In the genomic region with DNA sequence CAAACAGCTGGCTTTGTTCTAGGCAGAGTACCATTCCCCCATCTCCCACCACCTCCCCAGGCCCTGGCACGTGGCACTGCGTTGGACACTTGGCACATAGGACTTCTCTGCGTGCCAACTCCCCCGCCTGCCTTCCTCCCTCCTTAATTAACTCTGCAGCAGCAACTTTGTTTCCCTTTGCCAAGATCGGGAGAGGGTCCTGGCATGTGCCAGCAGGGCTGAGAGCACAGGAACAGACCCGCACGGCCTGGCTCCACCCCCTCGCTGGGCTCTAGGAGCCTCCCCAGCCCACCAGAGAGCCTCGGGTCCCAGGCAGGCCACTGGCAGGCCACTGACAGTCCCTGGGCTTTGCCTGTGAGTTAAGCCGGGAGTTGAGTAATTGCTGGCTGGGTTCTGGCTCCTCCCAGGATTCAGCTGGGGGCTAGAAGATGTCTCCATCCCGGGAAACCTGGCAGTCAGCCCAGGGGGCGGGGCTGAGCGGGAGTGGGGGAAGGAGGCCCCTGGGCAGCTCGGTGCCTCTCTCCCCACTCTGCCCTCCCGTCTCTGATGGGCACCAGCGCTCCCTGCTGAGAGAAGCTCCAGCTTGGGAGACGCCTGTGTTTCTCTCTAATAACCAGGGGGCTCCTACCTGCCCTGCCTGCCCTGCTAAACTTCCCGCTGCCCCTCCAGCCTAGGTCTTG, we compare ENCODE assay signal across 8 cellular contexts.
DNase-seq lines count a peak whose midpoint lies in the region; ATAC-seq and TF ChIP-seq lines count a peak whose summit lies in the region.

No MANE protein-coding gene starts in this region.

- H3K9me3 ChIP-seq in fibroblast of lung (ENCODE audit: control insufficient read depth, insufficient read depth, low read depth, low read length), result no peaks in the 10 kb centered on the region
- H3K9me3 ChIP-seq in neural progenitor cell (ENCODE audit: low read depth), result peaks cover 13% of the 10 kb centered on the region

- no peak overlapping the region for H3K9ac ChIP-seq in fibroblast of lung (ENCODE audit: insufficient read depth, low read length)
- no peak overlapping the region for H3K9ac ChIP-seq in neural progenitor cell

- ATAC-seq in natural killer cell (no peak), HG03378 (IDR thresholded peaks at IDR 0.05; ENCODE audit: unreplicated experiment) (no peak), GM19397 (IDR thresholded peaks at IDR 0.05; ENCODE audit: unreplicated experiment) (no peak), GM18502 (IDR thresholded peaks at IDR 0.05; ENCODE audit: poor library complexity, unreplicated experiment) (no peak)
- no peak for ATAC-seq in natural killer cell treated with Interleukin-12 subunit alpha and Interleukin-12 subunit beta and Interleukin-15 and Interleukin-18, amount 100 ng/mL, for 72 hours

- H3K4me1 ChIP-seq in fibroblast of lung (ENCODE audit: control insufficient read depth, extremely low read depth, insufficient read depth, low read length) (no peaks in the 10 kb centered on the region), neural progenitor cell (peaks cover 56% of the 10 kb centered on the region)

- H3K27me3 ChIP-seq in fibroblast of lung (ENCODE audit: control insufficient read depth, insufficient read depth, low read length), result peaks cover 11% of the 10 kb centered on the region
- H3K27me3 ChIP-seq in neural progenitor cell, result peaks cover 6% of the 10 kb centered on the region

- H3K79me2 ChIP-seq in fibroblast of lung (ENCODE audit: control insufficient read depth, insufficient read depth, low read length) (no peaks in the 10 kb centered on the region), neural progenitor cell (ENCODE audit: low read depth) (no peaks in the 10 kb centered on the region)

- H3K4me1 Mint-ChIP-seq in natural killer cell (no peaks in the 10 kb centered on the region), neural progenitor cell (peaks cover 55% of the 10 kb centered on the region)
- H3K4me1 Mint-ChIP-seq in natural killer cell treated with Interleukin-12 subunit alpha and Interleukin-12 subunit beta and Interleukin-15 and Interleukin-18, amount 100 ng/mL, for 72 hours (ENCODE audit: low read depth in 2 of 2), result peaks cover 0 to 2% of the 10 kb centered on the region in 2 donors

- H3K27ac ChIP-seq in fibroblast of lung (ENCODE audit: insufficient read depth, low read length) (no peak overlapping the region), neural progenitor cell (peak overlapping the region; percentile 22)

- no peak overlapping the region for H2AFZ ChIP-seq in fibroblast of lung (ENCODE audit: low read length)
- peak overlapping the region; percentile 66 for H2AFZ ChIP-seq in neural progenitor cell (replicated peaks)

- H3K27ac Mint-ChIP-seq in natural killer cell (no peak overlapping the region), neural progenitor cell (peak overlapping the region; percentile 91)
- no peak overlapping the region for H3K27ac Mint-ChIP-seq in natural killer cell treated with Interleukin-12 subunit alpha and Interleukin-12 subunit beta and Interleukin-15 and Interleukin-18, amount 100 ng/mL, for 72 hours

- TF ChIP-seq CTCF in natural killer cell (IDR thresholded peaks at IDR 0.05) (no peak), fibroblast of lung (conservative IDR thresholded peaks at IDR 0.05 in 1 of 2, IDR thresholded peaks at IDR 0.05 in 1 of 2; ENCODE audit: low read depth in 1 of 2, low read length in 2 of 2) (no peak), neural progenitor cell (IDR thresholded peaks at IDR 0.05) (no peak)

- H3K36me3 Mint-ChIP-seq in natural killer cell (peaks cover 9% of the 10 kb centered on the region), neural progenitor cell (peaks cover 4% of the 10 kb centered on the region)
- H3K36me3 Mint-ChIP-seq in natural killer cell treated with Interleukin-12 subunit alpha and Interleukin-12 subunit beta and Interleukin-15 and Interleukin-18, amount 100 ng/mL, for 72 hours, result peaks cover 6% of the 10 kb centered on the region

- H3K27me3 Mint-ChIP-seq in natural killer cell (ENCODE audit: low read depth in 2 of 2), result peaks cover 9 to 42% of the 10 kb centered on the region in 2 donors
- peaks cover 8 to 27% of the 10 kb centered on the region in 2 donors for H3K27me3 Mint-ChIP-seq in natural killer cell treated with Interleukin-12 subunit alpha and Interleukin-12 subunit beta and Interleukin-15 and Interleukin-18, amount 100 ng/mL, for 72 hours
- H3K27me3 Mint-ChIP-seq in neural progenitor cell (ENCODE audit: insufficient read depth, low read depth), result peaks cover 3% of the 10 kb centered on the region

- H3K4me2 ChIP-seq in fibroblast of lung (ENCODE audit: extremely low read depth, insufficient read depth, low read length), result no peak overlapping the region
- peak overlapping the region; percentile 45 for H3K4me2 ChIP-seq in neural progenitor cell

- peaks cover 56% of the 10 kb centered on the region for H3F3A ChIP-seq in neural progenitor cell (ENCODE audit: low read depth)

- H4K20me1 ChIP-seq in fibroblast of lung (ENCODE audit: control insufficient read depth, extremely low read depth, insufficient read depth, low read length) (no peaks in the 10 kb centered on the region), neural progenitor cell (ENCODE audit: low read depth) (no peaks in the 10 kb centered on the region)

- intact Hi-C loops in natural killer cell (cut with micrococcal nuclease), result no loop called here

- DNase-seq in natural killer cell, result peak; percentile 10
- DNase-seq in natural killer cell treated with Interleukin-12 subunit alpha and Interleukin-12 subunit beta and Interleukin-15 and Interleukin-18, amount 100 ng/mL, for 72 hours (ENCODE audit: low spot score), result no peak
- peak; percentile 30 for DNase-seq in RPMI7951 (ENCODE audit: low read depth)
- peak; percentile 49 to 69 for DNase-seq in fibroblast of lung (ENCODE audit: low read depth in 2 of 2)
- peak; percentile 76 for DNase-seq in neural progenitor cell (ENCODE audit: low spot score)

- no peaks in the 10 kb centered on the region for H3K36me3 ChIP-seq in fibroblast of lung (ENCODE audit: control insufficient read depth, insufficient read depth, low read length)
- H3K36me3 ChIP-seq in neural progenitor cell, result peaks cover 10% of the 10 kb centered on the region

- H3K4me3 Mint-ChIP-seq in natural killer cell (no peak overlapping the region), neural progenitor cell (peak overlapping the region; percentile 12)
- no peak overlapping the region for H3K4me3 Mint-ChIP-seq in natural killer cell treated with Interleukin-12 subunit alpha and Interleukin-12 subunit beta and Interleukin-15 and Interleukin-18, amount 100 ng/mL, for 72 hours

- H3K9me3 Mint-ChIP-seq in natural killer cell (peaks cover 2 to 5% of the 10 kb centered on the region in 2 donors), neural progenitor cell (peaks cover 36% of the 10 kb centered on the region)
- H3K9me3 Mint-ChIP-seq in natural killer cell treated with Interleukin-12 subunit alpha and Interleukin-12 subunit beta and Interleukin-15 and Interleukin-18, amount 100 ng/mL, for 72 hours, result no peaks in the 10 kb centered on the region

- H3K4me3 ChIP-seq in fibroblast of lung (replicated peaks in 1 of 4; ENCODE audit: control extremely low read depth in 1 of 4, insufficient read depth in 1 of 4, low read depth in 3 of 4, low read length in 4 of 4) (no peak overlapping the region), neural progenitor cell (no peak overlapping the region)
